In the genomic region with DNA sequence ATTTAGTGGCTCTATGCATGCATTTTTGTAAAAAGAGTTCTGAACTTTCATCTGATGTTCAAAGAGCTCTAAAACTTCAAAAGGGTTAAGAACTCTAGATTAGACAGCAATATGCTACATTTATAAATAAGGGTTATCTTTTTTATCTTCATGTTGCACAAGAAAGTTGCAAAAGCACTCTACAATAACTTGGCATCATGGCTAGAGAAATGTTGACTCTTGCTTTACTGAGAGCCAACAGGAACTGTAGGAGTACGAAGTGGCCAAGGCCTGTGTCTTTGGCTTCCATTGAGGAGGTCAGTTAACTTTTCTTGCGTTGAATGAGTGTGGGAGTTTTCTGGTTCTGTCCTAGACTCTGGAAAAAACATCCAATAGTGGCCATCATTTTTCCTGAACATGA, we compare ENCODE assay signal across 9 cellular contexts.
"Had no signal": no experiment of that assay in that cellular context is flagged by ENCODE, and none has a peak within 500 bp of the region (broad histone marks: within the 10 kb centered on the region; RNA-seq: fewer than 3 reads in every experiment).

No MANE protein-coding gene starts in this region.

- H3K4me3 ChIP-seq: GM23248, HAP-1, K562 had no signal

- H3K36me3 ChIP-seq: HAP-1 had no signal

- H2AFZ ChIP-seq: GM23248 had no signal

- H3K27ac ChIP-seq: GM23248, HL-60 had no signal

- FAIRE-seq: K562 had no signal

- DNase-seq: GM23248, GOT3, H7, HFFc6, IMR-90 had no signal

- H3K9ac ChIP-seq: GM23248 had no signal

- H3K9me3 ChIP-seq: HAP-1 had no signal

- ATAC-seq: HCT116, K562 had no signal
